In genomic region chr17:79549111-79549915, GRCh38 we compare ENCODE assay signal across 22 cellular contexts.
A peak's percentile ranks its signal among the peaks of the same experiment; 100 is the strongest.
DNase-seq lines count a peak whose midpoint lies in the region; ATAC-seq and TF ChIP-seq lines count a peak whose summit lies in the region.
"Had no signal": no experiment of that assay in that cellular context is flagged by ENCODE, and none has a peak within 500 bp of the region (broad histone marks: within the 10 kb centered on the region; RNA-seq: fewer than 3 reads in every experiment).

No MANE protein-coding gene starts in this region.

- H3K4me2 ChIP-seq in BLaER1 treated with 17β-estradiol and CSF1 and Interleukin-3, amounts not matched to agents 10 nM and 100 nM, result peak overlapping the region in 8 of 11 experiments; percentile 20 to 79 (median 52); a peak in 15 of 22 replicates

- H3K27ac ChIP-seq in BLaER1 treated with 17β-estradiol and CSF1 and Interleukin-3, amounts not matched to agents 10 nM and 100 nM, result no peak overlapping the region
- no peak overlapping the region for H3K27ac ChIP-seq in gastroesophageal sphincter
- H3K27ac ChIP-seq: ascending aorta, ovary, uterus had no signal

- CTCF ChIA-PET in activated CD8-positive, alpha-beta T cell treated with anti-CD3 and anti-CD28 coated beads for 36 hours (lab: Charles Lee), result interaction anchor here (1.1 kb wide), 1 partner anchor 64 kb away, joined by 3 read pairs; no protein-coding TSS in a partner anchor

- peaks cover 8% of the 10 kb centered on the region for H3K4me1 Mint-ChIP-seq in neural crest cell
- H3K4me1 Mint-ChIP-seq in endothelial cell (ENCODE audit: unreplicated experiment), result no peaks in the 10 kb centered on the region
- H3K4me1 Mint-ChIP-seq in activated CD8-positive, alpha-beta T cell treated with anti-CD3 and anti-CD28 coated beads for 36 hours (ENCODE audit: low read depth), result no peaks in the 10 kb centered on the region
- H3K4me1 Mint-ChIP-seq: activated B cell treated with CpG ODN at 0.5 μM for 24 hours; activated CD4-positive, alpha-beta memory T cell treated with anti-CD3 and anti-CD28 coated beads, Interleukin-2, amount 10 ng/mL, durations not matched to agents 7 days and 5 days; activated naive CD4-positive, alpha-beta T cell treated with anti-CD3 and anti-CD28 coated beads, Interleukin-2, amount 10 ng/mL, durations not matched to agents 7 days and 5 days; T-helper 17 cell had no signal

- TF ChIP-seq CTCF in neural crest cell (conservative IDR thresholded peaks at IDR 0.05), result no peak
- TF ChIP-seq CTCF in gastroesophageal sphincter (IDR thresholded peaks at IDR 0.05), result no peak
- no peak for TF ChIP-seq CTCF in endothelial cell (IDR thresholded peaks at IDR 0.05; ENCODE audit: unreplicated experiment)
- no peak for TF ChIP-seq CTCF in activated CD8-positive, alpha-beta T cell treated with anti-CD3 and anti-CD28 coated beads for 36 hours (IDR thresholded peaks at IDR 0.05)

- intact Hi-C loops in activated CD8-positive, alpha-beta T cell treated with anti-CD3 and anti-CD28 coated beads for 36 hours (cut with micrococcal nuclease), result no loop called here

- POLR2A ChIA-PET in activated CD8-positive, alpha-beta T cell treated with anti-CD3 and anti-CD28 coated beads for 36 hours (lab: Charles Lee), result no interaction called here

- H3K9me3 Mint-ChIP-seq in neural crest cell (peaks cover 9% of the 10 kb centered on the region), endothelial cell (ENCODE audit: unreplicated experiment) (no peaks in the 10 kb centered on the region)
- H3K9me3 Mint-ChIP-seq in activated CD8-positive, alpha-beta T cell treated with anti-CD3 and anti-CD28 coated beads for 36 hours, result peaks cover 2% of the 10 kb centered on the region
- H3K9me3 Mint-ChIP-seq: activated CD4-positive, alpha-beta memory T cell treated with anti-CD3 and anti-CD28 coated beads, Interleukin-2, amount 10 ng/mL, durations not matched to agents 7 days and 5 days; activated naive CD4-positive, alpha-beta T cell treated with anti-CD3 and anti-CD28 coated beads, Interleukin-2, amount 10 ng/mL, durations not matched to agents 7 days and 5 days had no signal

- H3K4me3 ChIP-seq in BLaER1 treated with 17β-estradiol and CSF1 and Interleukin-3, amounts not matched to agents 10 nM and 100 nM, result no peak overlapping the region
- no peak overlapping the region for H3K4me3 ChIP-seq in gastroesophageal sphincter
- H3K4me3 ChIP-seq: ascending aorta, lung, ovary, uterus had no signal

- H3K27ac Mint-ChIP-seq in neural crest cell (ENCODE audit: unreplicated experiment) (peak overlapping the region; percentile 57), endothelial cell (ENCODE audit: unreplicated experiment) (no peak overlapping the region)
- H3K27ac Mint-ChIP-seq in activated CD8-positive, alpha-beta T cell treated with anti-CD3 and anti-CD28 coated beads for 36 hours, result no peak overlapping the region
- H3K27ac Mint-ChIP-seq: activated B cell treated with CpG ODN at 0.5 μM for 24 hours; activated CD4-positive, alpha-beta memory T cell treated with anti-CD3 and anti-CD28 coated beads, Interleukin-2, amount 10 ng/mL, durations not matched to agents 7 days and 5 days; activated naive CD4-positive, alpha-beta T cell treated with anti-CD3 and anti-CD28 coated beads, Interleukin-2, amount 10 ng/mL, durations not matched to agents 7 days and 5 days; activated T-cell treated with anti-CD3 and anti-CD28 coated beads, Interleukin-2, amount 50 U/mL, for 24 hours; T-helper 17 cell had no signal

- H3K4me3 Mint-ChIP-seq in neural crest cell, result no peak overlapping the region
- no peak overlapping the region for H3K4me3 Mint-ChIP-seq in endothelial cell (ENCODE audit: unreplicated experiment)
- H3K4me3 Mint-ChIP-seq in activated CD8-positive, alpha-beta T cell treated with anti-CD3 and anti-CD28 coated beads for 36 hours, result no peak overlapping the region
- H3K4me3 Mint-ChIP-seq: activated B cell treated with CpG ODN at 0.5 μM for 24 hours; activated CD4-positive, alpha-beta memory T cell treated with anti-CD3 and anti-CD28 coated beads, Interleukin-2, amount 10 ng/mL, durations not matched to agents 7 days and 5 days; activated naive CD4-positive, alpha-beta T cell treated with anti-CD3 and anti-CD28 coated beads, Interleukin-2, amount 10 ng/mL, durations not matched to agents 7 days and 5 days; activated T-cell treated with anti-CD3 and anti-CD28 coated beads, Interleukin-2, amount 50 U/mL, for 24 hours; T-helper 17 cell had no signal

- peak; percentile 84 for DNase-seq in NCI-H1694 treated with DMSO at 0.1 percent for 48 hours (lab: John Stamatoyannopoulos, UW)
- DNase-seq in cerebellar cortex (ENCODE audit: low spot score), result peak; percentile 80
- no peak for DNase-seq in neural crest cell (ENCODE audit: low read depth, low spot score)
- no peak for DNase-seq in hypothalamus (lab: John Stamatoyannopoulos, UW)
- DNase-seq in endothelial cell (ENCODE audit: low spot score), result no peak
- no peak for DNase-seq in activated CD8-positive, alpha-beta T cell treated with anti-CD3 and anti-CD28 coated beads for 36 hours
- DNase-seq: activated B cell treated with CpG ODN at 0.5 μM for 24 hours; activated CD4-positive, alpha-beta memory T cell treated with anti-CD3 and anti-CD28 coated beads, Interleukin-2, amount 10 ng/mL, durations not matched to agents 7 days and 5 days; activated naive CD4-positive, alpha-beta T cell treated with anti-CD3 and anti-CD28 coated beads, Interleukin-2, amount 10 ng/mL, durations not matched to agents 7 days and 5 days; activated T-cell treated with anti-CD3 and anti-CD28 coated beads, Interleukin-2, amount 50 U/mL, for 24 hours; DMS79; NCI-H2029 treated with DMSO at 0.1 percent for 48 hours; ovary; PC-3; SIG-M5; stimulated activated CD4-positive, alpha-beta T cell treated with anti-CD3 and anti-CD28 coated beads, Interleukin-2, amount 100 ng/mL, for 24 hours; T-helper 17 cell; uterus had no signal

- no peaks in the 10 kb centered on the region for H4K20me1 ChIP-seq in BLaER1 treated with 17β-estradiol and CSF1 and Interleukin-3, amounts not matched to agents 10 nM and 100 nM

- TF ChIP-seq EP300 in gastroesophageal sphincter (IDR thresholded peaks at IDR 0.05), result no peak

- no peaks in the 10 kb centered on the region for H3K36me3 Mint-ChIP-seq in neural crest cell (ENCODE audit: low read depth)
- H3K36me3 Mint-ChIP-seq in endothelial cell (ENCODE audit: low read depth, unreplicated experiment), result no peaks in the 10 kb centered on the region
- no peaks in the 10 kb centered on the region for H3K36me3 Mint-ChIP-seq in activated CD8-positive, alpha-beta T cell treated with anti-CD3 and anti-CD28 coated beads for 36 hours (ENCODE audit: low read depth)
- H3K36me3 Mint-ChIP-seq: activated naive CD4-positive, alpha-beta T cell treated with anti-CD3 and anti-CD28 coated beads, Interleukin-2, amount 10 ng/mL, durations not matched to agents 7 days and 5 days had no signal

- no peaks in the 10 kb centered on the region for H3K27me3 ChIP-seq in BLaER1 treated with 17β-estradiol and CSF1 and Interleukin-3, amounts not matched to agents 10 nM and 100 nM
- H3K27me3 ChIP-seq in gastroesophageal sphincter, result peaks cover 20% of the 10 kb centered on the region
- H3K27me3 ChIP-seq: ascending aorta, ovary, uterus had no signal

- no peak for ATAC-seq in gastroesophageal sphincter
- ATAC-seq in activated CD8-positive, alpha-beta T cell treated with anti-CD3 and anti-CD28 coated beads for 36 hours, result no peak
- ATAC-seq: PC-3, T-helper 17 cell had no signal

- peaks cover 0 to 18% (median 13%) of the 10 kb centered on the region in 10 experiments; a peak in 15 of 20 replicates for H3K4me1 ChIP-seq in BLaER1 treated with 17β-estradiol and CSF1 and Interleukin-3, amounts not matched to agents 10 nM and 100 nM
- H3K4me1 ChIP-seq in gastroesophageal sphincter, result no peaks in the 10 kb centered on the region
- H3K4me1 ChIP-seq: ascending aorta, uterus had no signal

- H3K36me3 ChIP-seq in BLaER1 treated with 17β-estradiol and CSF1 and Interleukin-3, amounts not matched to agents 10 nM and 100 nM, result no peaks in the 10 kb centered on the region
- no peaks in the 10 kb centered on the region for H3K36me3 ChIP-seq in gastroesophageal sphincter
- H3K36me3 ChIP-seq: ascending aorta, ovary, uterus had no signal

- no peak for TF ChIP-seq POLR2A in gastroesophageal sphincter (IDR thresholded peaks at IDR 0.05)

- H3K9ac ChIP-seq in BLaER1 treated with 17β-estradiol and CSF1 and Interleukin-3, amounts not matched to agents 10 nM and 100 nM, result no peak overlapping the region

- H3K9me3 ChIP-seq in BLaER1 treated with 17β-estradiol and CSF1 and Interleukin-3, amounts not matched to agents 10 nM and 100 nM (replicated peaks in 1 of 11), result peaks cover 15 to 24% (median 20%) of the 10 kb centered on the region in 11 experiments; a peak in 18 of 22 replicates
- H3K9me3 ChIP-seq in gastroesophageal sphincter, result peaks cover 0 to 12% (median 0%) of the 10 kb centered on the region in 3 donors
- H3K9me3 ChIP-seq: ovary had no signal

- H3K27me3 Mint-ChIP-seq in neural crest cell (ENCODE audit: low read depth) (no peaks in the 10 kb centered on the region), endothelial cell (ENCODE audit: unreplicated experiment) (no peaks in the 10 kb centered on the region)
- H3K27me3 Mint-ChIP-seq in activated CD8-positive, alpha-beta T cell treated with anti-CD3 and anti-CD28 coated beads for 36 hours, result peaks cover 4% of the 10 kb centered on the region
- H3K27me3 Mint-ChIP-seq: activated CD4-positive, alpha-beta memory T cell treated with anti-CD3 and anti-CD28 coated beads, Interleukin-2, amount 10 ng/mL, durations not matched to agents 7 days and 5 days had no signal

- 71 to 82% methylated on average over 3 to 5 of the region's 10 CpGs for WGBS in gastroesophageal sphincter (ENCODE audit: low coverage in 1 of 2), 2 donors

Comparison
In these comparisons a context has a peak if more than half of its experiments do, and no peak if none do; other contexts are left out.
1. DNase-seq: peak in NCI-H1694 treated with DMSO at 0.1 percent for 48 hours (single experiment) and cerebellar cortex (single experiment); none in neural crest cell (single experiment), hypothalamus (0 of 51), endothelial cell (single experiment) and activated CD8-positive, alpha-beta T cell treated with anti-CD3 and anti-CD28 coated beads for 36 hours (single experiment).